Comparison of ENCODE assay signal across 8 cellular contexts in the genomic region with DNA sequence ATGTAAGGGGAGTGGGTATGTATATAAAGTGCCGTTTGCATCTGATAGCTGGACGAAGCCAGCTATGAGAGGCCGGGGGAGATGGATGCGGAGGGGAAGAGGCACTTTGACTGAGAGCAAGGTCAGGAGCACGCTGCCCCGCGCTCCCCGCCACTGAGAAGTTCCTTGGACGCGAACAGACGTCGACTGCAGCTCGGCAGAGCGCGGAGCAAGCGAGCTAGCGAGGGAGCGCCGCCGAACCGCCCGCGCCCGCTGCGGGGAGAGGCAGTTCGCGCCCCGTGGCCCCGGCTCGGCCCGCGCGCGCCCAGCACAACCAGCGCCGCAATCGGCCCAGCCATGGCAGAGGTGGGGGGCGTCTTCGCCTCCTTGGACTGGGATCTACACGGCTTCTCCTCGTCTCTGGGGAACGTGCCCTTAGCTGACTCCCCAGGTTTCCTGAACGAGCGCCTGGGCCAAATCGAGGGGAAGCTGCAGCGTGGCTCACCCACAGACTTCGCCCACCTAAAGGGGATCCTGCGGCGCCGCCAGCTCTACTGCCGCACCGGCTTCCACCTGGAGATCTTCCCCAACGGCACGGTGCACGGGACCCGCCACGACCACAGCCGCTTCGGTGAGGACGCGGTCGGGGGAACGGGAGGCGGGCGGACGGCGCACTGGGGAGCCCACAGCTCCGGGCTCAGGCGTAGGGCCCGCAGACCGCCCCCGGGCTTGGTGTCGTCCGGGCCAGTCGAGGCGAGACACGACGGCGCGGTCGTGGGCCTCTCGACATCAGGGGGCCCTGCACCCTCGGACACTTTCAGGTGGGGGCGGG. TPM values are rescaled to one million over a fixed set of nuclear protein-coding genes. Genes with fewer than 3 reads are reported as not detected.
A peak's percentile ranks its signal among the peaks of the same experiment; 100 is the strongest.
DNase-seq lines count a peak whose midpoint lies in the region; ATAC-seq and TF ChIP-seq lines count a peak whose summit lies in the region.

A gene (plus strand): TSS at position 51 of the 811 bp plus-strand sequence. CDS start 286 bp downstream, at position 337.

- intact Hi-C loops in left ventricle myocardium inferior (cut with micrococcal nuclease), result no loop called here
- intact Hi-C loops in sigmoid colon (cut with DNase I), result no loop called here

- peaks cover 16% of the 10 kb centered on the region for H3K4me1 ChIP-seq in left ventricle myocardium inferior
- peaks cover 0 to 17% (median 8%) of the 10 kb centered on the region in 4 donors for H3K4me1 ChIP-seq in sigmoid colon
- H3K4me1 ChIP-seq in foreskin keratinocyte, result no peaks in the 10 kb centered on the region

- H3K36me3 Mint-ChIP-seq in activated T-helper 17 cell treated with anti-CD3 and anti-CD28 coated beads, Interleukin-2, amount 50 U/mL, for 72 hours (ENCODE audit: low read depth), result no peaks in the 10 kb centered on the region

- WGBS in sigmoid colon, 2 donors, result 7 to 42% methylated on average over 83 to 84 of the region's 84 CpGs

- ATAC-seq in activated T-helper 17 cell treated with anti-CD3 and anti-CD28 coated beads, Interleukin-2, amount 50 U/mL, for 72 hours (replicated peaks), result peak; percentile 54
- ATAC-seq in foreskin keratinocyte (no peak), HG03139 (IDR thresholded peaks at IDR 0.05; ENCODE audit: unreplicated experiment) (no peak)

- H3K27ac Mint-ChIP-seq in activated T-helper 17 cell treated with anti-CD3 and anti-CD28 coated beads, Interleukin-2, amount 50 U/mL, for 72 hours, result no peak within 1 kb of the TSS

- H3K36me3 ChIP-seq in left ventricle myocardium inferior, result no peaks in the 10 kb centered on the region
- H3K36me3 ChIP-seq in sigmoid colon, result no peaks in the 10 kb centered on the region

- H3K4me3 ChIP-seq in GM12875 (ENCODE audit: low read depth, low read length) (peak within 1 kb of the TSS; percentile 40), left ventricle myocardium inferior (peak within 1 kb of the TSS; percentile 61), sigmoid colon (peak within 1 kb of the TSS in 3 of 4 donors; percentile 16 to 39 (median 33))

- H3K27ac ChIP-seq in left ventricle myocardium inferior (replicated peaks) (no peak within 1 kb of the TSS), sigmoid colon (peak within 1 kb of the TSS in 1 of 4 donors; percentile 6), foreskin keratinocyte (no peak within 1 kb of the TSS)

- DNase-seq in left ventricle myocardium inferior, result no peak
- no peak for DNase-seq in sigmoid colon
- no peak for DNase-seq in NCI-H146 (lab: John Stamatoyannopoulos, UW)
- DNase-seq in NK-92 treated with Interleukin-12 subunit alpha and Interleukin-12 subunit beta, amount 100 ng/mL, for 24 hours (lab: John Stamatoyannopoulos, UW), result no peak
- no peak for DNase-seq in foreskin keratinocyte

- no peak for TF ChIP-seq POLR2A in sigmoid colon (IDR thresholded peaks at IDR 0.05)

- H3K9me3 ChIP-seq in left ventricle myocardium inferior (replicated peaks), result no peaks in the 10 kb centered on the region
- no peaks in the 10 kb centered on the region for H3K9me3 ChIP-seq in sigmoid colon

- TF ChIP-seq EP300 in sigmoid colon (IDR thresholded peaks at IDR 0.05), result no peak

- H3K4me1 Mint-ChIP-seq in activated T-helper 17 cell treated with anti-CD3 and anti-CD28 coated beads, Interleukin-2, amount 50 U/mL, for 72 hours, result no peaks in the 10 kb centered on the region

- H3K27me3 Mint-ChIP-seq in activated T-helper 17 cell treated with anti-CD3 and anti-CD28 coated beads, Interleukin-2, amount 50 U/mL, for 72 hours, result peaks cover 10% of the 10 kb centered on the region

- H3K9me3 Mint-ChIP-seq in activated T-helper 17 cell treated with anti-CD3 and anti-CD28 coated beads, Interleukin-2, amount 50 U/mL, for 72 hours, result no peaks in the 10 kb centered on the region

- TF ChIP-seq CTCF in GM12875 (IDR thresholded peaks at IDR 0.05; ENCODE audit: borderline replicate concordance, insufficient read depth, low read depth, low read length) (no peak), left ventricle myocardium inferior (IDR thresholded peaks at IDR 0.05; ENCODE audit: borderline replicate concordance) (no peak), sigmoid colon (IDR thresholded peaks at IDR 0.05) (no peak), foreskin keratinocyte (conservative IDR thresholded peaks at IDR 0.05) (no peak)

- no peaks in the 10 kb centered on the region for H3K27me3 ChIP-seq in left ventricle myocardium inferior (ENCODE audit: low read depth)
- H3K27me3 ChIP-seq in sigmoid colon, result peaks cover 0 to 22% (median 3%) of the 10 kb centered on the region in 3 donors
- peaks cover 16% of the 10 kb centered on the region for H3K27me3 ChIP-seq in foreskin keratinocyte

- peak within 1 kb of the TSS; percentile 74 for H3K4me3 Mint-ChIP-seq in activated T-helper 17 cell treated with anti-CD3 and anti-CD28 coated beads, Interleukin-2, amount 50 U/mL, for 72 hours

RNA-seq across cellular contexts. Expression of the gene that starts here (rescaled TPM):
- total RNA-seq in activated T-helper 17 cell treated with anti-CD3 and anti-CD28 coated beads, Interleukin-2, amount 50 U/mL, for 72 hours, result not detected
- total RNA-seq in left ventricle myocardium inferior (0.14 TPM), sigmoid colon (under 1 TPM in 1 of 4 donors, not detected in 3; 0.71 TPM), foreskin keratinocyte (not detected in 2 replicates)
- polyA plus RNA-seq in sigmoid colon (under 1 TPM in 1 of 3 donors, not detected in 2; 0.03 TPM), foreskin keratinocyte (not detected in 2 replicates)

Comparison
In these comparisons a context has a peak if more than half of its experiments do, and no peak if none do; other contexts are left out.
1. Peak in ATAC-seq in activated T-helper 17 cell treated with anti-CD3 and anti-CD28 coated beads, Interleukin-2, amount 50 U/mL, for 72 hours; RNA of the gene not detected or under 1 TPM.